1 cellular context compared by ENCODE assay signal in genomic region chr12:57078519-57079404, GRCh38.
TF ChIP-seq lines count a peak whose summit lies in the region.

TSS of gene NEMP1 (minus strand) at chr12:57078791. CDS start at chr12:57078745, 46 bp downstream.

TF ChIP-seq in K562, 482 proteins besides CTCF, POLR2A, EP300 and RAD21 (continued from another document and continues in another):
- TF ChIP-seq CREB3L1 (IDR thresholded peaks at IDR 0.05; ENCODE audit: borderline replicate concordance, low read depth) (no peak), ZMIZ1 (IDR thresholded peaks at IDR 0.05; ENCODE audit: low read depth in 2 of 2, low read length in 2 of 2) (no peak), LEF1 (IDR thresholded peaks at IDR 0.05) (peak; percentile 82), ZBTB34 (CRISPR knock-in tag; IDR thresholded peaks at IDR 0.05) (no peak), RCOR1 (IDR thresholded peaks at IDR 0.05; ENCODE audit: borderline replicate concordance in 1 of 2, low read depth in 2 of 2, low read length in 2 of 2) (0 out of 4 replicates have a peak, but pooled peaks of 1 of the 2 experiments have one; percentile 21), CEBPZ (IDR thresholded peaks at IDR 0.05; ENCODE audit: borderline replicate concordance, low read depth, low read length) (peak; percentile 92), CXXC5 (CRISPR knock-in tag; IDR thresholded peaks at IDR 0.05) (peak; percentile 70), ZNF668 (CRISPR knock-in tag; IDR thresholded peaks at IDR 0.05) (no peak), MYBL2 (IDR thresholded peaks at IDR 0.05; ENCODE audit: low read depth) (peak; percentile 73), MYBL2 (CRISPR knock-in tag; IDR thresholded peaks at IDR 0.05; ENCODE audit: borderline replicate concordance) (no peak), SLC30A9 (CRISPR knock-in tag; IDR thresholded peaks at IDR 0.05) (no peak), HMBOX1 (IDR thresholded peaks at IDR 0.05) (no peak; the same call in 1 of the 2 replicates), CHD1 (IDR thresholded peaks at IDR 0.05; ENCODE audit: low read length) (peak; percentile 78), ARHGAP35 (IDR thresholded peaks at IDR 0.05; ENCODE audit: partially characterized antibody) (no peak), USF2 (CRISPR knock-in tag; IDR thresholded peaks at IDR 0.05) (peak; percentile 92), SMC3 (conservative IDR thresholded peaks at IDR 0.05; ENCODE audit: insufficient read depth, low read depth, low read length) (0 out of 2 replicates have a peak, but pooled peaks have one; percentile 5), ARID3B (CRISPR knock-in tag; IDR thresholded peaks at IDR 0.05; ENCODE audit: borderline replicate concordance) (no peak), HLTF (IDR thresholded peaks at IDR 0.05) (no peak), TRIM25 (IDR thresholded peaks at IDR 0.05; ENCODE audit: borderline replicate concordance) (no peak), ZBTB1 (CRISPR knock-in tag; IDR thresholded peaks at IDR 0.05; ENCODE audit: borderline replicate concordance, low read depth) (0 out of 2 replicates have a peak, but pooled peaks have one; percentile 56), IRF1 (CRISPR knock-in tag; IDR thresholded peaks at IDR 0.05; ENCODE audit: borderline replicate concordance) (no peak), BRF1 (IDR thresholded peaks at IDR 0.05; ENCODE audit: borderline replicate concordance, extremely low read depth, insufficient read length) (no peak), SAP30 (IDR thresholded peaks at IDR 0.05; ENCODE audit: borderline replicate concordance, insufficient read depth, low read depth, low read length, poor library complexity, severe bottlenecking) (peak; percentile 93), BRD4 (IDR thresholded peaks at IDR 0.05) (no peak), NFE2 (IDR thresholded peaks at IDR 0.05; ENCODE audit: low read depth) (no peak), PRDM10 (IDR thresholded peaks at IDR 0.05; ENCODE audit: partially characterized antibody) (no peak), PYGO2 (tag; IDR thresholded peaks at IDR 0.05) (no peak), ETV1 (tag; conservative IDR thresholded peaks at IDR 0.05; ENCODE audit: low read depth) (peak; percentile 63), HIVEP1 (CRISPR knock-in tag; IDR thresholded peaks at IDR 0.05) (no peak), ZNF197 (CRISPR knock-in tag; IDR thresholded peaks at IDR 0.05; ENCODE audit: low read depth) (no peak), POLR2B (IDR thresholded peaks at IDR 0.05; ENCODE audit: low read depth, partially characterized antibody) (peak; percentile 77), THRB (CRISPR knock-in tag; conservative IDR thresholded peaks at IDR 0.05) (0 out of 2 replicates have a peak, but pooled peaks have one; percentile 19), NFE2L1 (tag; IDR thresholded peaks at IDR 0.05; ENCODE audit: borderline replicate concordance, low read depth) (no peak), ZFPM2 (CRISPR knock-in tag; IDR thresholded peaks at IDR 0.05) (0 out of 2 replicates have a peak, but pooled peaks have one; percentile 32)
